Comparison of ENCODE assay signal across 14 cellular contexts in the genomic region with DNA sequence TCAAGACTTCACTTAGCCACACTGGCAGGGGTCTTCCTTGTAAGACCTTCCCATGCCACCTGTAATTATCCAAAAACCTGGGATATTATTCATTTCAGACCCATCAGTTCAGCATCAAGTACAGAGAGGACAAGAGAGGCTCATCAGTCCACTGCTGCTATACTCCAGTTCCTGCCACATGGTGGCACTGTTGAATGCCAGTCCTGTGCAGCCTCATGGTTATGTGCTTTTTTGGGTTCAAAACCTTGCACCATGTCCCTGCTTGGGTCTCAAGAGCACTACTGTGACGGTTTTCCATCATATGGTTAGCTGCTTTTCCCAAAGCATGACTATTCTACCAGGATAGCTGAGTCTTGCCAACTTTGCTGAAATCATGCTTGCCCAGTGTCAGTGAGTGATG. TPM values are rescaled to one million over a fixed set of nuclear protein-coding genes. Genes with fewer than 3 reads are reported as not detected.
DNase-seq lines count a peak whose midpoint lies in the region; ATAC-seq and TF ChIP-seq lines count a peak whose summit lies in the region.
"Had no signal": no experiment of that assay in that cellular context is flagged by ENCODE, and none has a peak within 500 bp of the region (broad histone marks: within the 10 kb centered on the region; RNA-seq: fewer than 3 reads in every experiment).

No MANE protein-coding gene starts in this region.

- CTCF ChIA-PET in mammary epithelial cell (lab: Charles Lee; ENCODE audit: low non-redundant PET) = no interaction called here

- TF ChIP-seq CTCF in LNCAP (IDR thresholded peaks at IDR 0.05) = peak; percentile 43; the same call in 1 of the 2 replicates
- TF ChIP-seq CTCF in mammary epithelial cell (conservative IDR thresholded peaks at IDR 0.05 in 1 of 2, IDR thresholded peaks at IDR 0.05 in 1 of 2; ENCODE audit: extremely low read depth in 1 of 2, insufficient read depth in 1 of 2, low read depth in 1 of 2, low read length in 2 of 2) = peak; percentile 45 to 65
- peak; percentile 37 for TF ChIP-seq CTCF in progenitor cell of endocrine pancreas (IDR thresholded peaks at IDR 0.05; ENCODE audit: unreplicated experiment)

- intact Hi-C loops in mammary epithelial cell (cut with micrococcal nuclease) = loop anchor here (1.0 to 2.0 kb wide), 2 partner anchors 74 to 431 kb away; no protein-coding TSS in a partner anchor

- no peaks in the 10 kb centered on the region for H4K20me1 ChIP-seq in mammary epithelial cell (ENCODE audit: insufficient read depth, low read length)

- no peak overlapping the region for H3K27ac Mint-ChIP-seq in progenitor cell of endocrine pancreas
- no peak overlapping the region for H3K27ac Mint-ChIP-seq in stimulated activated effector memory CD8-positive, alpha-beta T cell treated with anti-CD3 and anti-CD28 coated beads, Interleukin-12 subunit alpha, Interleukin-12 subunit beta, amount 100 ng/mL, for 72 hours
- H3K27ac Mint-ChIP-seq: immature natural killer cell; T-helper 1 cell treated with Interleukin-12 subunit alpha and Interleukin-12 subunit beta and Interleukin-4 antibody, amounts not matched to agents 30 μg/mL and 1 μg/mL, for 36 hours had no signal

- no peak overlapping the region for H2AFZ ChIP-seq in mammary epithelial cell (ENCODE audit: low read depth, low read length)

- ATAC-seq in stimulated activated effector memory CD8-positive, alpha-beta T cell treated with anti-CD3 and anti-CD28 coated beads, Interleukin-12 subunit alpha, Interleukin-12 subunit beta, amount 100 ng/mL, for 72 hours = no peak

- DNase-seq in activated CD8-positive, alpha-beta memory T cell treated with anti-CD3 and anti-CD28 coated beads, Interleukin-2, amount 50 U/mL, for 48 hours = peak; percentile 39
- DNase-seq in activated CD8-positive, alpha-beta memory T cell treated with anti-CD3 and anti-CD28 coated beads for 24 hours = no peak
- no peak for DNase-seq in mammary epithelial cell
- no peak for DNase-seq in progenitor cell of endocrine pancreas (ENCODE audit: low spot score, unreplicated experiment)
- no peak for DNase-seq in NCI-H1105 treated with DMSO at 0.1 percent for 48 hours (lab: John Stamatoyannopoulos, UW)
- no peak for DNase-seq in stimulated activated effector memory CD8-positive, alpha-beta T cell treated with anti-CD3 and anti-CD28 coated beads, Interleukin-12 subunit alpha, Interleukin-12 subunit beta, amount 100 ng/mL, for 72 hours (ENCODE audit: low spot score in 2 of 2)
- no peak for DNase-seq in NCI-H1417 (lab: John Stamatoyannopoulos, UW)
- DNase-seq: HCEC 1CT, immature natural killer cell, NCI-H2029 treated with DMSO at 0.1 percent for 48 hours, nucleus accumbens had no signal

- no peak overlapping the region for H3K4me2 ChIP-seq in mammary epithelial cell (ENCODE audit: insufficient read depth, low read depth, low read length)

- H3K4me1 ChIP-seq in mammary epithelial cell (ENCODE audit: insufficient read depth, low read length) = peaks cover 34% of the 10 kb centered on the region

- dilution Hi-C loops in mammary epithelial cell (cut with HindIII; ENCODE audit: low sequenced_read_pairs) = loop anchor here (5.0 kb wide), 1 partner anchor 77 kb away; no protein-coding TSS in a partner anchor

- H3K27me3 ChIP-seq in mammary epithelial cell (ENCODE audit: insufficient read depth, low read length) = no peaks in the 10 kb centered on the region

- H3K4me3 ChIP-seq in mammary epithelial cell (replicated peaks in 1 of 3; ENCODE audit: insufficient read depth in 1 of 3, low read depth in 2 of 3, low read length in 3 of 3) = no peak overlapping the region

- in situ Hi-C loops in mammary epithelial cell (cut with MboI; ENCODE audit: low sequenced_read_pairs in 2 of 2) = no loop called here

- H3K36me3 Mint-ChIP-seq in progenitor cell of endocrine pancreas (ENCODE audit: insufficient read depth) = no peaks in the 10 kb centered on the region
- no peaks in the 10 kb centered on the region for H3K36me3 Mint-ChIP-seq in stimulated activated effector memory CD8-positive, alpha-beta T cell treated with anti-CD3 and anti-CD28 coated beads, Interleukin-12 subunit alpha, Interleukin-12 subunit beta, amount 100 ng/mL, for 72 hours

- no TSS peak for BruUV-seq in mammary epithelial cell (replicated peaks; lab: Mats Ljungman, UMichigan)

- no peaks in the 10 kb centered on the region for H3K9me3 Mint-ChIP-seq in progenitor cell of endocrine pancreas (ENCODE audit: low read depth)
- no peaks in the 10 kb centered on the region for H3K9me3 Mint-ChIP-seq in stimulated activated effector memory CD8-positive, alpha-beta T cell treated with anti-CD3 and anti-CD28 coated beads, Interleukin-12 subunit alpha, Interleukin-12 subunit beta, amount 100 ng/mL, for 72 hours
- H3K9me3 Mint-ChIP-seq: T-helper 1 cell treated with Interleukin-12 subunit alpha and Interleukin-12 subunit beta and Interleukin-4 antibody, amounts not matched to agents 30 μg/mL and 1 μg/mL, for 36 hours had no signal

- H3K9ac ChIP-seq in mammary epithelial cell (ENCODE audit: insufficient read depth, low read length) = no peak overlapping the region

- H3K9me3 ChIP-seq in mammary epithelial cell (replicated peaks; ENCODE audit: insufficient read depth, low read length) = peaks cover 9% of the 10 kb centered on the region

- peaks cover 2% of the 10 kb centered on the region for H3K36me3 ChIP-seq in mammary epithelial cell (ENCODE audit: insufficient read depth, low read length)

- WGBS in mammary epithelial cell (ENCODE audit: low coverage, missing lambda C conversion rate) = 25% methylated on average over 1 of the region's 1 CpG

- H3K27ac ChIP-seq in mammary epithelial cell (ENCODE audit: insufficient read depth, low read depth, low read length) = no peak overlapping the region
- H3K27ac ChIP-seq: C4-2B had no signal

- no peak overlapping the region for H3K4me3 Mint-ChIP-seq in progenitor cell of endocrine pancreas (ENCODE audit: low read depth)
- H3K4me3 Mint-ChIP-seq in stimulated activated effector memory CD8-positive, alpha-beta T cell treated with anti-CD3 and anti-CD28 coated beads, Interleukin-12 subunit alpha, Interleukin-12 subunit beta, amount 100 ng/mL, for 72 hours = no peak overlapping the region
- H3K4me3 Mint-ChIP-seq: immature natural killer cell; T-helper 1 cell treated with Interleukin-12 subunit alpha and Interleukin-12 subunit beta and Interleukin-4 antibody, amounts not matched to agents 30 μg/mL and 1 μg/mL, for 36 hours had no signal

- no peaks in the 10 kb centered on the region for H3K79me2 ChIP-seq in mammary epithelial cell (ENCODE audit: insufficient read depth, low read length)

- H3K4me1 Mint-ChIP-seq in progenitor cell of endocrine pancreas (ENCODE audit: low read depth) = peaks cover 11% of the 10 kb centered on the region
- no peaks in the 10 kb centered on the region for H3K4me1 Mint-ChIP-seq in stimulated activated effector memory CD8-positive, alpha-beta T cell treated with anti-CD3 and anti-CD28 coated beads, Interleukin-12 subunit alpha, Interleukin-12 subunit beta, amount 100 ng/mL, for 72 hours
- H3K4me1 Mint-ChIP-seq: immature natural killer cell had no signal

- peaks cover 20% of the 10 kb centered on the region for H3K27me3 Mint-ChIP-seq in progenitor cell of endocrine pancreas

RNA-seq across cellular contexts. Expression of gene PTGS1, which starts 8.5 kb away (rescaled TPM):
- total RNA-seq in mammary epithelial cell = 10 to 100 TPM in 1 of 2 donors, 1 to 10 TPM in 1; 3.7 to 14.8 TPM
- 21.7 TPM for polyA plus RNA-seq in mammary epithelial cell
- polyA minus RNA-seq in mammary epithelial cell = 37.3 TPM
- 0.07 and 0.22 TPM in 2 replicates for total RNA-seq in progenitor cell of endocrine pancreas
